In the genomic region with DNA sequence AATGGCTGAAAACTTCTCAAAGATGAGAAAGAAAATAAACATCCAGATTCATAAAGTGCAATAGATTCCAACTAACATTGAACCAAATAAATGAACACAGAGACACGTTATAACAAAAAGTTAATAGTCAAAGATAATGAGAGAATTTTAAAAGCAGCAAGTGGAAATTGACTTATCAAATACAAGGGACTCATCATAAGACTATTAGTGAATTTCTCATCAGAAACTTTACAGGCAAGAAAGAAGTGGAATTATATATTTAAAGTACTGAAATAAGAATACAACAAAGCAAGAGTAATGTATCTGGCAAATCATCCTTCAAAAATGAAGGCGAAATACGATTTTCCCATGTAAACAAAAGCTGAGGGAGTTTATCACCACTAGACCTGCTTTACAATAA, we compare ENCODE assay signal across 24 cellular contexts.
"Had no signal": no experiment of that assay in that cellular context is flagged by ENCODE, and none has a peak within 500 bp of the region (broad histone marks: within the 10 kb centered on the region; RNA-seq: fewer than 3 reads in every experiment).

No MANE protein-coding gene starts in this region.

- FAIRE-seq: urothelium cell line had no signal

- H3K36me3 ChIP-seq: stomach, suprapubic skin, thoracic aorta, tibial artery, tibial nerve, transverse colon, upper lobe of left lung, upper lobe of right lung, uterus, vagina had no signal

- DNase-seq: stimulated activated CD4-positive, alpha-beta T cell treated with anti-CD3 and anti-CD28 coated beads, Interleukin-2, amount 100 ng/mL, for 48 hours; stimulated activated CD4-positive, alpha-beta T cell treated with anti-CD3 and anti-CD28 coated beads, Interleukin-4, amount 100 ng/mL, for 1 hour; stimulated activated CD4-positive, alpha-beta T cell treated with anti-CD3 and anti-CD28 coated beads, Interleukin-4, amount 100 ng/mL, for 24 hours; stimulated activated CD4-positive, alpha-beta T cell treated with anti-CD3 and anti-CD28 coated beads, Interleukin-4, amount 100 ng/mL, for 4 hours; stimulated activated CD8-positive, alpha-beta memory T cell treated with anti-CD3 and anti-CD28 coated beads, Interleukin-4, amount 100 ng/mL, for 48 hours; stimulated activated naive B cell treated with anti-CD40 and anti-IgM and Interleukin-4, amounts not matched to agents 10 μg/mL and 1 μg/mL and 100 μg/mL, for 72 hours; stimulated activated naive CD4-positive, alpha-beta T cell; stimulated activated naive CD4-positive, alpha-beta T cell treated with Interleukin-2 at 50 U/mL for 16 hours; stimulated activated naive CD8-positive, alpha-beta T cell treated with anti-CD3 and anti-CD28 coated beads, Interleukin-15, amount 100 ng/mL, for 72 hours; stimulated activated naive CD8-positive, alpha-beta T cell treated with anti-CD3 and anti-CD28 coated beads, Interleukin-15, Interleukin-2, amounts not matched to agents 100 U/mL and 50 U/mL, for 24 hours; stomach; substantia nigra; testis; tibial artery; transverse colon; trophoblast cell; upper lobe of left lung; upper lobe of right lung; uterus had no signal

- H3K9me3 ChIP-seq: testis, thoracic aorta, uterus, vagina had no signal

- H3K27me3 ChIP-seq: stomach, suprapubic skin, testis, tibial artery, tibial nerve, transverse colon, upper lobe of left lung, upper lobe of right lung, uterus, vagina had no signal

- H3K4me1 ChIP-seq: stomach, suprapubic skin, testis, tibial artery, tibial nerve, transverse colon, upper lobe of left lung, upper lobe of right lung, uterus, vagina had no signal

- H3K27ac ChIP-seq: stomach, suprapubic skin, testis, thoracic aorta, tibial artery, tibial nerve, transverse colon, upper lobe of left lung, upper lobe of right lung, uterus, vagina had no signal

- H3K4me3 ChIP-seq: stomach, suprapubic skin, testis, thoracic aorta, tibial artery, tibial nerve, transverse colon, upper lobe of left lung, upper lobe of right lung, uterus, vagina had no signal
